ENCODE assay signal across 8 cellular contexts in the genomic region with DNA sequence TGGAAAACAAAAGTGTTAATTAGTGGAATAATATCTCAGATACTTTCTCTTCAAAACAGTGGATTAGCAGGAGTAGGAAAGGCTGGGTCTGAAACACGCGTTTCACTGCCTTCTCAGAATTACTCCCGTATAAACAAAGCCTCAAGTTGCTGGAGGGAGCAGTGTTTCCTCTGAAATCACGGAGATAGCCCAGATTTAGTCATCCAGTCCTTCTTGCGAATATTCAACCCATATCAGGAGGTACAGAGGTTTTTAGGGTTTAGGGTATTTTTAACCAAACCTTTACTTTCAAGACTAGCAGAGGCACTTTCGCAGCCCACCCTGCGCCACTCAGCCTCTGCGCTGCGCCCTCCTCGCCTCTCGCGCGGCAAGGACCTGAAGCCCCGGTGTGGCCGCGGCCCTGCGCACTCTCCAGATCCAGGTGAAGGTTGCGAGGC. TPM values are rescaled to one million over a fixed set of nuclear protein-coding genes. Genes with fewer than 3 reads are reported as not detected.
DNase-seq lines count a peak whose midpoint lies in the region; ATAC-seq and TF ChIP-seq lines count a peak whose summit lies in the region.

No MANE protein-coding gene starts in this region.

- no peaks in the 10 kb centered on the region for H3K9me3 Mint-ChIP-seq in T-cell
- no peaks in the 10 kb centered on the region for H3K9me3 Mint-ChIP-seq in naive thymus-derived CD8-positive, alpha-beta T cell

- H3K4me3 ChIP-seq in esophagus muscularis mucosa, result peak overlapping the region; percentile 73 to 90 (median 82)

- DNase-seq in DMS79 treated with DMSO at 0.1 percent for 48 hours (lab: John Stamatoyannopoulos, UW) (peak; percentile 75), T-cell (peak in 4 of 34 experiments; percentile 23 to 49 (median 38)), esophagus muscularis mucosa (ENCODE audit: extremely low spot score) (no peak), NK-92 (lab: John Stamatoyannopoulos, UW; ENCODE audit: unreplicated experiment) (no peak), mesenteric fat pad (ENCODE audit: low spot score) (no peak)
- peak in 4 of 10 donors; percentile 46 to 76 (median 58) for DNase-seq in naive thymus-derived CD8-positive, alpha-beta T cell

- intact Hi-C loops in esophagus muscularis mucosa (cut with DNase I), result loop anchor here (1.0 to 10.0 kb wide), 2 partner anchors 209 to 240 kb away; no protein-coding TSS in a partner anchor

- peaks cover 4 to 5% of the 10 kb centered on the region in 2 donors for H3K27me3 Mint-ChIP-seq in T-cell
- peaks cover 0 to 14% (median 8%) of the 10 kb centered on the region in 5 donors for H3K27me3 Mint-ChIP-seq in naive thymus-derived CD8-positive, alpha-beta T cell

- peaks cover 0 to 5% (median 0%) of the 10 kb centered on the region in 4 donors for H3K27me3 ChIP-seq in esophagus muscularis mucosa

- H3K4me3 Mint-ChIP-seq in T-cell, result peak overlapping the region; percentile 78 to 97 (median 82)
- H3K4me3 Mint-ChIP-seq in naive thymus-derived CD8-positive, alpha-beta T cell, result peak overlapping the region; percentile 70 to 95 (median 86)

- H3K36me3 ChIP-seq in esophagus muscularis mucosa, result no peaks in the 10 kb centered on the region

- TF ChIP-seq EP300 in esophagus muscularis mucosa (IDR thresholded peaks at IDR 0.05), result no peak

- ATAC-seq in HG03066 (IDR thresholded peaks at IDR 0.05; ENCODE audit: low read depth, unreplicated experiment), result peak; percentile 4
- ATAC-seq in T-cell (replicated peaks in 1 of 4), result peak in 1 of 4 experiments; percentile 3
- peak in 1 of 2 donors; percentile 45 for ATAC-seq in naive thymus-derived CD8-positive, alpha-beta T cell
- no peak for ATAC-seq in HG03378 (IDR thresholded peaks at IDR 0.05; ENCODE audit: unreplicated experiment)

- 0% methylated on average over 17 of the region's 18 CpGs for WGBS in esophagus muscularis mucosa

- peak in 1 of 3 experiments; percentile 4 for TF ChIP-seq CTCF in esophagus muscularis mucosa (IDR thresholded peaks at IDR 0.05)

- CTCF ChIA-PET in T-cell (lab: Charles Lee), result interaction anchor here (0.5 to 5.7 kb wide), 37 partner anchors 9 to 852 kb away, joined by 3 to 97 read pairs (median 4); a partner anchor contains a TSS

- peaks cover 22 to 30% (median 27%) of the 10 kb centered on the region in 4 donors for H3K4me1 ChIP-seq in esophagus muscularis mucosa

- no peaks in the 10 kb centered on the region for H3K36me3 Mint-ChIP-seq in T-cell
- no peaks in the 10 kb centered on the region for H3K36me3 Mint-ChIP-seq in naive thymus-derived CD8-positive, alpha-beta T cell

- H3K4me1 Mint-ChIP-seq in T-cell, result peaks cover 13 to 21% (median 15%) of the 10 kb centered on the region in 3 donors
- peaks cover 7 to 29% (median 19%) of the 10 kb centered on the region in 4 donors for H3K4me1 Mint-ChIP-seq in naive thymus-derived CD8-positive, alpha-beta T cell

- peak overlapping the region; percentile 48 to 76 for H3K27ac Mint-ChIP-seq in T-cell
- H3K27ac Mint-ChIP-seq in naive thymus-derived CD8-positive, alpha-beta T cell, result peak overlapping the region in 5 of 10 donors; percentile 36 to 96 (median 56)

- POLR2A ChIA-PET in T-cell (lab: Charles Lee), result interaction anchor here in 1 of 2 donors (1.2 kb wide), 1 partner anchor 338 kb away, joined by 4 read pairs; no protein-coding TSS in a partner anchor
- POLR2A ChIA-PET in naive thymus-derived CD8-positive, alpha-beta T cell (lab: Charles Lee), result interaction anchor here (0.9 to 1.5 kb wide), 3 partner anchors 210 to 316 kb away, joined by 3 to 4 read pairs (median 3); no protein-coding TSS in a partner anchor

- H3K27ac ChIP-seq in esophagus muscularis mucosa (replicated peaks in 1 of 4), result peak overlapping the region; percentile 98 to 100 (median 99)

- TF ChIP-seq POLR2A in esophagus muscularis mucosa (IDR thresholded peaks at IDR 0.05; ENCODE audit: low read depth), result peak; percentile 25

- no peaks in the 10 kb centered on the region for H3K9me3 ChIP-seq in esophagus muscularis mucosa

RNA-seq across cellular contexts. Expression of a gene that starts 2.1 kb away (rescaled TPM):
- total RNA-seq in T-cell (1 to 10 TPM; 1.2 to 3.9 (median 1.3) TPM), esophagus muscularis mucosa (100 to 1,000 TPM in 2 of 4 donors, 10 to 100 TPM in 2; 76.8 to 123 (median 97.0) TPM), mesenteric fat pad (110 TPM)
- under 1 TPM; 0.85 to 0.99 TPM for total RNA-seq in naive thymus-derived CD8-positive, alpha-beta T cell
- polyA plus RNA-seq in naive thymus-derived CD8-positive, alpha-beta T cell, result not detected

RNA-seq across cellular contexts. Expression of a gene that starts 55.1 kb away (rescaled TPM):
- 10 to 100 TPM; 14.2 to 28.0 (median 14.9) TPM for total RNA-seq in T-cell
- total RNA-seq in esophagus muscularis mucosa, result 10 to 100 TPM; 10.7 to 28.2 (median 21.8) TPM
- 10 to 100 TPM; 24.3 to 26.2 TPM for total RNA-seq in naive thymus-derived CD8-positive, alpha-beta T cell
- polyA plus RNA-seq in naive thymus-derived CD8-positive, alpha-beta T cell, result 10 to 100 TPM; 19.4 to 29.2 (median 24.0) TPM
- total RNA-seq in mesenteric fat pad, result 23.3 TPM

Comparison
In these comparisons a context has a peak if more than half of its experiments do, and no peak if none do; other contexts are left out.
1. RNA of a gene that starts 2.1 kb away (total RNA-seq): 110 TPM in mesenteric fat pad (single experiment) and 76.8 to 123 TPM in esophagus muscularis mucosa; 1.2 to 3.9 TPM in T-cell and 0.85 to 0.99 TPM in naive thymus-derived CD8-positive, alpha-beta T cell; every median in the first group is over 10 times any median in the second.